ENCODE assay signal across 8 cellular contexts in the genomic region with DNA sequence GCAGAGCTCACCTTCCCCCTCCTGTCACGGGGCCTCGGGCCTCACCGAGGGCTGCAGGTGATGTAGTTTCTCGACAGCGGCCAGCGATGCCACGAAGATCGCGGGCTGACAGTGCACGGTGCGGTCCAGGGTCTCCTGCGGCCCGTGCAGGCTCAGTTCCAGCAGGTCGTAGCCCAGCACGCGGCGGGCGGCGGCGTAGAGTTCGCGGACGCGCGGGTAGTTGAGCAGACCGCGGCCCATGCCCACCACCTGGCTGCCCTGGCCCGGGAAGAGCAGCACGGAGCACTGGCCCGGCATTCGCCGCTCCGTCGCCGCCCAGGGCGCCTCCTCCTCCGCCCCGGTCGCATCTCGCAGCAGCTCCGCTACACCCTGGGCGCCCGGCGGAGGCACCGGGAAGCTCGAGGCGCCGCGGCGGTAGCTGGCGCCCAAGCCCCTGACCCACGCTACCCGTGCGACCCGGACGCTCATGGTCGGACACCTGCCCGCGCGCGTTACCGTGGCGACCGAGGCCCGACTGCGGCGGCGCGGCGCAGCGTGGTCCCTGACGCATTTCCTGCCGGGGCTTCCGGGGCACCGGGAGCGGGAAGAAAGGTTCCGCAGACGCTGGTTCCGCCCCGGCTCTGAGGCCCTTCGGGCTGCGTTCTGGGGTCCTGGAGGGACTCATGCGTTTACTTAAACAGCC. TPM values are rescaled to one million over a fixed set of nuclear protein-coding genes. Genes with fewer than 3 reads are reported as not detected.
A peak's percentile ranks its signal among the peaks of the same experiment; 100 is the strongest.
DNase-seq lines count a peak whose midpoint lies in the region; ATAC-seq and TF ChIP-seq lines count a peak whose summit lies in the region.

A gene with protein sequence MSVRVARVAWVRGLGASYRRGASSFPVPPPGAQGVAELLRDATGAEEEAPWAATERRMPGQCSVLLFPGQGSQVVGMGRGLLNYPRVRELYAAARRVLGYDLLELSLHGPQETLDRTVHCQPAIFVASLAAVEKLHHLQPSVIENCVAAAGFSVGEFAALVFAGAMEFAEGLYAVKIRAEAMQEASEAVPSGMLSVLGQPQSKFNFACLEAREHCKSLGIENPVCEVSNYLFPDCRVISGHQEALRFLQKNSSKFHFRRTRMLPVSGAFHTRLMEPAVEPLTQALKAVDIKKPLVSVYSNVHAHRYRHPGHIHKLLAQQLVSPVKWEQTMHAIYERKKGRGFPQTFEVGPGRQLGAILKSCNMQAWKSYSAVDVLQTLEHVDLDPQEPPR (minus strand): TSS at position 518 of the 682 bp plus-strand sequence. CDS start 50 bp downstream, at position 468.

- no peaks in the 10 kb centered on the region for H3K27me3 ChIP-seq in kidney epithelial cell (ENCODE audit: control insufficient read depth, insufficient read depth, low read length)

- H3K36me3 ChIP-seq in kidney epithelial cell (ENCODE audit: control insufficient read depth, insufficient read depth, low read length): no peaks in the 10 kb centered on the region

- peak within 1 kb of the TSS; percentile 86 for H3K4me3 ChIP-seq in kidney epithelial cell (ENCODE audit: low read depth, low read length)

- DNase-seq in SIG-M5 treated with dmso at 0.1 percent for 504 hours (lab: John Stamatoyannopoulos, UW; ENCODE audit: unreplicated experiment) (peak; percentile 57), SIG-M5 (lab: John Stamatoyannopoulos, UW) (no peak), NCI-H446 treated with DMSO at 0.1 percent for 48 hours (lab: John Stamatoyannopoulos, UW) (peak; percentile 43), cerebellar cortex (ENCODE audit: low spot score) (peak; percentile 72), kidney epithelial cell (ENCODE audit: low read depth) (no peak)
- DNase-seq in activated CD4-positive, alpha-beta T cell treated with anti-CD3 and anti-CD28 coated beads for 1 hour: peak; percentile 65
- peak; percentile 63 to 75 for DNase-seq in stimulated activated CD4-positive, alpha-beta T cell treated with anti-CD3 and anti-CD28 coated beads, Interleukin-15, amount 100 ng/mL, for 1 hour (ENCODE audit: low read depth in 1 of 2, low spot score in 1 of 2)

- ATAC-seq in HG03095 (IDR thresholded peaks at IDR 0.05; ENCODE audit: unreplicated experiment): peak; percentile 55

- no peak for TF ChIP-seq CTCF in kidney epithelial cell (IDR thresholded peaks at IDR 0.05; ENCODE audit: insufficient read depth, low read length, poor library complexity, severe bottlenecking)

RNA-seq across cellular contexts. Expression of the gene that starts here (rescaled TPM):
- 32.8 and 32.9 TPM in 2 replicates for total RNA-seq in kidney epithelial cell

Comparison
In these comparisons a context has a peak if more than half of its experiments do, and no peak if none do; other contexts are left out.
1. DNase-seq: peak in SIG-M5 treated with dmso at 0.1 percent for 504 hours (single experiment), NCI-H446 treated with DMSO at 0.1 percent for 48 hours (single experiment), activated CD4-positive, alpha-beta T cell treated with anti-CD3 and anti-CD28 coated beads for 1 hour (single experiment), cerebellar cortex (single experiment) and stimulated activated CD4-positive, alpha-beta T cell treated with anti-CD3 and anti-CD28 coated beads, Interleukin-15, amount 100 ng/mL, for 1 hour (2 of 2); none in SIG-M5 (single experiment) and kidney epithelial cell (single experiment).